Comparison of ENCODE assay signal across 15 cellular contexts in the genomic region with DNA sequence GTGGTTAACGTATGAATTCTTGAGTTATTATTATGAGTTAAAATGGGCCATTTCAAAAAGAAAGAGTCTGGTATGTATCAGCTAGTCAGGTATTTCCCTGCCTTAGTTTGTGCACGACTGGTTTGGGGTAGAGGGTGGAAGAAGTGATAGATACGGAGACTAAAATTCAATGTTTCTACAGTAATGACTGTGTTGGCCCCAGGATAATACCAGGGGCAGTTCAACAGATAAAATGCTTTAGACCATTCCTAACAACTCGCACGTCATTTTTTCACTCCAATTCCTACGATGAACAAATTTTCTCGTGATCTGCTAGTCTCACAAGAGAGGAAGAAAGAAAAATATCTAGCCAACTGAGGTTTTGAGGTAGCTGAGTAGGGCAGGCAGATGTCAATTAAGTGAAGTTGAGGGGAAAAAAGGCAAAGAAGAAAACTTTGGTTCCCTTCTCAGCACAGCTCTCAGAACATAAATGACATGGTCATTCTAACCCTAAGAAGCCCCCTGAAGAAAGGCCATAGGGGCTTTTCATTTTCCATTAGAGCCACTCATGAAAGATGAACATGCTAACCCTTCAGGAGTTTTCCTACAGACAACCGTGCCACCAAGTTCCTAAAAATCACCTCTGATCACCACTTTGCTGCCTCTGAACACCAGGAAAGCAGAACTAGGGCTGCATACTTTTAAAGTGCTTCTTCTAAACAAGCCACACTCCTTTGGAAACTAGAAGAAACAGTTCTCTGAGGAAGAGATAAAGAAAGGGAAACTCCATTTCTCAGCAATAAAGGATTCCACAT. TPM values are rescaled to one million over a fixed set of nuclear protein-coding genes. Genes with fewer than 3 reads are reported as not detected.
DNase-seq lines count a peak whose midpoint lies in the region; ATAC-seq lines count a peak whose summit lies in the region.
"Had no signal": no experiment of that assay in that cellular context is flagged by ENCODE, and none has a peak within 500 bp of the region (broad histone marks: within the 10 kb centered on the region; RNA-seq: fewer than 3 reads in every experiment).

No MANE protein-coding gene starts in this region.

- POLR2A ChIA-PET in CD4-positive, alpha-beta memory T cell (lab: Charles Lee; ENCODE audit: partially characterized antibody): interaction anchor here (1.2 kb wide), 1 partner anchor 46 kb away, joined by 4 read pairs; no protein-coding TSS in a partner anchor

- intact Hi-C loops in CD4-positive, alpha-beta memory T cell (cut with micrococcal nuclease): no loop called here

- DNase-seq in CD4-positive, alpha-beta memory T cell: no peak
- DNase-seq in SKM-1 treated with dmso at 0.1 percent for 144 hours (lab: John Stamatoyannopoulos, UW; ENCODE audit: unreplicated experiment) (peak; percentile 70), HAP-1 (ENCODE audit: low spot score in 2 of 2) (no peak), amniotic stem cell (lab: John Stamatoyannopoulos, UW) (no peak)
- DNase-seq in stimulated activated naive CD4-positive, alpha-beta T cell treated with Interleukin-2 at 50 U/mL for 16 hours (lab: John Stamatoyannopoulos, UW): no peak
- DNase-seq: activated CD4-positive, alpha-beta T cell treated with anti-CD3 and anti-CD28 coated beads for 4 hours; erythroblast; islet precursor cell; PC-9 had no signal

- CTCF ChIA-PET in CD4-positive, alpha-beta memory T cell (lab: Charles Lee; ENCODE audit: partially characterized antibody): interaction anchor here (0.8 to 1.3 kb wide), 4 partner anchors 46 to 285 kb away, joined by 3 to 4 read pairs (median 4); a partner anchor contains a TSS

- H3K9me3 ChIP-seq in CD4-positive, alpha-beta memory T cell (ENCODE audit: control insufficient read depth in 1 of 2, low read length in 2 of 2): no peaks in the 10 kb centered on the region
- no peaks in the 10 kb centered on the region; the same call in 1 of the 2 replicates for H3K9me3 ChIP-seq in HAP-1
- H3K9me3 ChIP-seq: neutrophil, suprapubic skin had no signal

- H3K9me3 Mint-ChIP-seq in CD4-positive, alpha-beta memory T cell: no peaks in the 10 kb centered on the region

- peaks cover 49% of the 10 kb centered on the region for H3K4me1 ChIP-seq in CD4-positive, alpha-beta memory T cell (ENCODE audit: insufficient read depth, low read length)
- H3K4me1 ChIP-seq in HAP-1: no peaks in the 10 kb centered on the region

- peak overlapping the region in 5 of 8 donors; percentile 11 to 44 (median 15) for H3K4me3 Mint-ChIP-seq in CD4-positive, alpha-beta memory T cell

- H3K27me3 Mint-ChIP-seq in CD4-positive, alpha-beta memory T cell: peaks cover 1% of the 10 kb centered on the region in 2 donors

- peaks cover under 1% of the 10 kb centered on the region for H3K27me3 ChIP-seq in CD4-positive, alpha-beta memory T cell (ENCODE audit: insufficient read depth, low read length)
- no peaks in the 10 kb centered on the region for H3K27me3 ChIP-seq in HAP-1 (ENCODE audit: low read depth)
- H3K27me3 ChIP-seq: suprapubic skin had no signal

- in situ Hi-C loops in HAP-1 (cut with MboI; ENCODE audit: low sequenced_read_pairs): no loop called here

- peaks cover 37 to 54% (median 39%) of the 10 kb centered on the region in 4 donors for H3K4me1 Mint-ChIP-seq in CD4-positive, alpha-beta memory T cell

- H3K36me3 ChIP-seq in CD4-positive, alpha-beta memory T cell (ENCODE audit: insufficient read depth, low read length): no peaks in the 10 kb centered on the region
- 0 out of 2 replicates have a peak, but pooled peaks cover 3% of the 10 kb centered on the region for H3K36me3 ChIP-seq in HAP-1 (replicated peaks)
- H3K36me3 ChIP-seq: BLaER1, neutrophil, suprapubic skin had no signal

- H3K27ac ChIP-seq in CD4-positive, alpha-beta memory T cell (ENCODE audit: low read depth, low read length): no peak overlapping the region
- H3K27ac ChIP-seq: BLaER1, neutrophil, PC-9, suprapubic skin had no signal

- peaks cover 0 to 7% of the 10 kb centered on the region in 2 donors for H3K36me3 Mint-ChIP-seq in CD4-positive, alpha-beta memory T cell

- peak overlapping the region in 6 of 7 donors; percentile 0 to 72 (median 29) for H3K27ac Mint-ChIP-seq in CD4-positive, alpha-beta memory T cell

- H3K4me3 ChIP-seq in CD4-positive, alpha-beta memory T cell (ENCODE audit: low read length in 2 of 2): no peak overlapping the region
- H3K4me3 ChIP-seq in HAP-1: no peak overlapping the region
- H3K4me3 ChIP-seq: BLaER1, PC-9, suprapubic skin had no signal

- ATAC-seq in GM18867 (IDR thresholded peaks at IDR 0.05; ENCODE audit: unreplicated experiment): peak; percentile 23
- ATAC-seq in HG03095 (IDR thresholded peaks at IDR 0.05; ENCODE audit: unreplicated experiment): peak; percentile 30
- ATAC-seq in GM21528 (IDR thresholded peaks at IDR 0.05; ENCODE audit: low FRiP score, unreplicated experiment): no peak

RNA-seq across cellular contexts. Expression of a gene that starts 5.6 kb away (rescaled TPM):
- 10 to 100 TPM; 16.8 to 20.3 TPM for total RNA-seq in CD4-positive, alpha-beta memory T cell
- polyA plus RNA-seq in CD4-positive, alpha-beta memory T cell: 10 to 100 TPM in 1 of 2 donors, 1 to 10 TPM in 1; 6.4 to 11.7 TPM
- total RNA-seq: PC-9 had no signal

RNA-seq across cellular contexts. Expression of a gene that starts 57.0 kb away (rescaled TPM):
- 1 to 10 TPM in 1 of 2 experiments, under 1 TPM in 1; 0.80 to 1.3 TPM for total RNA-seq in CD4-positive, alpha-beta memory T cell
- polyA plus RNA-seq in CD4-positive, alpha-beta memory T cell: 1 to 10 TPM; 3.2 to 4.3 TPM
